ENCODE assay signal across 21 cellular contexts in the genomic region with DNA sequence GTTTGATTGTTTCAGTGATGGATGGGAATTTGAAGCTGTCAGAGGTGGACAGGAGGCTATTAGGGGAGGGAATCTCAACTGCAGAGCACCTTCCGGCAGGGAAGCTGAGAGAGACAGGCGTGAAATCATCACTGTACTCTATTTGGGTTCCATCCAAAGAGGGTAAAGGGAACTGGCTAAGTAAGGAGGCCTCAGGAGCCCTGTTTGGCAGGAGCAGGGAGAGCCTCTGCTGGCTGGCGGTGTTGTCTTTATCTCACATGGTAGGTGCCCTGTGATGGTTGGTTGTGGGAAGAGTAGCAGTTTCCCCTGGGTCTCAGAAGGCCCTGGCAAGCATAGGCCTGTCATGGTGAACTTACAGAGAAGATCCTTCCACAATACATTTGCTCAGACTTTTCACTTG. TPM values are rescaled to one million over a fixed set of nuclear protein-coding genes. Genes with fewer than 3 reads are reported as not detected.
A peak's percentile ranks its signal among the peaks of the same experiment; 100 is the strongest.
DNase-seq lines count a peak whose midpoint lies in the region; ATAC-seq and TF ChIP-seq lines count a peak whose summit lies in the region.
"Had no signal": no experiment of that assay in that cellular context is flagged by ENCODE, and none has a peak within 500 bp of the region (broad histone marks: within the 10 kb centered on the region; RNA-seq: fewer than 3 reads in every experiment).

No MANE protein-coding gene starts in this region.

- ATAC-seq in left ventricle myocardium superior, result peak; percentile 86
- peak; percentile 19 for ATAC-seq in omental fat pad (ENCODE audit: low FRiP score)
- ATAC-seq in GM19324 (IDR thresholded peaks at IDR 0.05; ENCODE audit: low FRiP score, unreplicated experiment), result no peak
- ATAC-seq in HG02798 (IDR thresholded peaks at IDR 0.05; ENCODE audit: poor library complexity, unreplicated experiment), result no peak

- intact Hi-C loops in left ventricle myocardium superior (cut with micrococcal nuclease), result loop anchor here (10.0 kb wide), 1 partner anchor 205 kb away; no protein-coding TSS in a partner anchor

- no peak for TF ChIP-seq CTCF in fibroblast of pulmonary artery (IDR thresholded peaks at IDR 0.05; ENCODE audit: low read length, missing control alignments)
- no peak for TF ChIP-seq CTCF in omental fat pad (IDR thresholded peaks at IDR 0.05)

- DNase-seq in ELF-1 (ENCODE audit: low read depth, low spot score) (peak; percentile 49), fibroblast of pulmonary artery (ENCODE audit: low read depth) (peak; percentile 9), left ventricle myocardium superior (peak; percentile 56), omental fat pad (ENCODE audit: low spot score) (no peak), RPMI8226 (no peak)
- no peak for DNase-seq in activated CD4-positive, alpha-beta T cell treated with anti-CD3 and anti-CD28 coated beads for 1 hour
- DNase-seq: Caco-2; CD4-positive, alpha-beta T cell; GDM1; MM.1S; NCI-H1105; NCI-H2081; NCI-H2171 treated with DMSO at 0.1 percent for 48 hours; NCI-H526 treated with DMSO at 0.1 percent for 48 hours; Peyer's patch; SHP77 treated with DMSO at 0.1 percent for 48 hours had no signal

- no peak overlapping the region for H3K4me3 ChIP-seq in fibroblast of pulmonary artery (replicated peaks; ENCODE audit: low read depth, low read length)
- H3K4me3 ChIP-seq: GM23248, HAP-1, Peyer's patch had no signal

RNA-seq across cellular contexts. Expression of gene TEX35, which starts 3.3 kb away (rescaled TPM):
- total RNA-seq in left ventricle myocardium superior (not detected), omental fat pad (not detected)
- total RNA-seq: Caco-2; CD4-positive, alpha-beta T cell; GM23248; Peyer's patch had no signal

RNA-seq across cellular contexts. Expression of gene CLEC20A, which starts 12.8 kb away (rescaled TPM):
- total RNA-seq in left ventricle myocardium superior (not detected), omental fat pad (not detected)
- total RNA-seq: Caco-2; CD4-positive, alpha-beta T cell; GM23248; LHCN-M2; Peyer's patch had no signal

Comparison
In these comparisons a context has a peak if more than half of its experiments do, and no peak if none do; other contexts are left out.
1. DNase-seq: peak in ELF-1 (single experiment), fibroblast of pulmonary artery (single experiment) and left ventricle myocardium superior (single experiment); none in omental fat pad (single experiment), RPMI8226 (single experiment) and activated CD4-positive, alpha-beta T cell treated with anti-CD3 and anti-CD28 coated beads for 1 hour (single experiment).
2. ATAC-seq: peak in left ventricle myocardium superior (single experiment) and omental fat pad (single experiment); none in GM19324 (single experiment) and HG02798 (single experiment).